1 cellular context compared by ENCODE assay signal in the genomic region with DNA sequence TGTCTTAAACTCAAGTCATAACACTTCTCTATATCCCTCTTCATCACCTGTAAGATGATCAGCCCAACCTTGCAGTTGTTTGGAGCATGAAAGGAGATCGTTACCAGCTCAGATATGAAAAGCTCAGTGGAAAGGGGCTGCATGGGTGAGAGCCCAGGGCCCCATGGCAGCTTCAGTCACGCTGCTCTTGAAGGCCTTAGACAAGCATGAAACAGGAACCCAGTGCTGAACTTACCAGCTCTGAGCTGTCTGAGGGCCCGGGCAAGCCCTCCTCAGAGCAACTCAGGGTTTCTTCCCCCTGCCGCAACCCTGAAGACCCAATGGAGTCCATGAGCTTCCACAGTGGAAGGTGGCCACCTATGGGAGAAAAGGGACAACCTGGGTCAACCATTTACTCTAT.
TF ChIP-seq lines count a peak whose summit lies in the region.

No MANE protein-coding gene starts in this region.

TF ChIP-seq in HepG2, 621 proteins besides CTCF, POLR2A, EP300 and RAD21 (continued from another document):
- TF ChIP-seq, protein P1, sequence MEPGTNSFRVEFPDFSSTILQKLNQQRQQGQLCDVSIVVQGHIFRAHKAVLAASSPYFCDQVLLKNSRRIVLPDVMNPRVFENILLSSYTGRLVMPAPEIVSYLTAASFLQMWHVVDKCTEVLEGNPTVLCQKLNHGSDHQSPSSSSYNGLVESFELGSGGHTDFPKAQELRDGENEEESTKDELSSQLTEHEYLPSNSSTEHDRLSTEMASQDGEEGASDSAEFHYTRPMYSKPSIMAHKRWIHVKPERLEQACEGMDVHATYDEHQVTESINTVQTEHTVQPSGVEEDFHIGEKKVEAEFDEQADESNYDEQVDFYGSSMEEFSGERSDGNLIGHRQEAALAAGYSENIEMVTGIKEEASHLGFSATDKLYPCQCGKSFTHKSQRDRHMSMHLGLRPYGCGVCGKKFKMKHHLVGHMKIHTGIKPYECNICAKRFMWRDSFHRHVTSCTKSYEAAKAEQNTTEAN (CRISPR knock-in tag; conservative IDR thresholded peaks at IDR 0.05), result no peak
- TF ChIP-seq, protein P2, sequence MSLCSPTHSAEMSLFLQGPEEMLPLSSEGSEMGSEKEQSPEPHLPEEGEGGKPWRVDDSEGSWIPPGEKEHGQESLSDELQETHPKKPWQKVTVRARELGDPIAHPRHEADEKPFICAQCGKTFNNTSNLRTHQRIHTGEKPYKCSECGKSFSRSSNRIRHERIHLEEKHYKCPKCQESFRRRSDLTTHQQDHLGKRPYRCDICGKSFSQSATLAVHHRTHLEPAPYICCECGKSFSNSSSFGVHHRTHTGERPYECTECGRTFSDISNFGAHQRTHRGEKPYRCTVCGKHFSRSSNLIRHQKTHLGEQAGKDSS (CRISPR knock-in tag; IDR thresholded peaks at IDR 0.05; ENCODE audit: borderline replicate concordance, low read depth), result no peak
- TF ChIP-seq TOE1 (CRISPR knock-in tag; IDR thresholded peaks at IDR 0.05), result no peak
- TF ChIP-seq, protein P3, sequence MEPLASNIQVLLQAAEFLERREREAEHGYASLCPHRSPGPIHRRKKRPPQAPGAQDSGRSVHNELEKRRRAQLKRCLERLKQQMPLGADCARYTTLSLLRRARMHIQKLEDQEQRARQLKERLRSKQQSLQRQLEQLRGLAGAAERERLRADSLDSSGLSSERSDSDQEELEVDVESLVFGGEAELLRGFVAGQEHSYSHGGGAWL (CRISPR knock-in tag; IDR thresholded peaks at IDR 0.05), result no peak
- TF ChIP-seq HDAC1 (CRISPR knock-in tag; IDR thresholded peaks at IDR 0.05), result no peak
- TF ChIP-seq PHF8 (CRISPR knock-in tag; IDR thresholded peaks at IDR 0.05), result no peak
- TF ChIP-seq, protein P4, sequence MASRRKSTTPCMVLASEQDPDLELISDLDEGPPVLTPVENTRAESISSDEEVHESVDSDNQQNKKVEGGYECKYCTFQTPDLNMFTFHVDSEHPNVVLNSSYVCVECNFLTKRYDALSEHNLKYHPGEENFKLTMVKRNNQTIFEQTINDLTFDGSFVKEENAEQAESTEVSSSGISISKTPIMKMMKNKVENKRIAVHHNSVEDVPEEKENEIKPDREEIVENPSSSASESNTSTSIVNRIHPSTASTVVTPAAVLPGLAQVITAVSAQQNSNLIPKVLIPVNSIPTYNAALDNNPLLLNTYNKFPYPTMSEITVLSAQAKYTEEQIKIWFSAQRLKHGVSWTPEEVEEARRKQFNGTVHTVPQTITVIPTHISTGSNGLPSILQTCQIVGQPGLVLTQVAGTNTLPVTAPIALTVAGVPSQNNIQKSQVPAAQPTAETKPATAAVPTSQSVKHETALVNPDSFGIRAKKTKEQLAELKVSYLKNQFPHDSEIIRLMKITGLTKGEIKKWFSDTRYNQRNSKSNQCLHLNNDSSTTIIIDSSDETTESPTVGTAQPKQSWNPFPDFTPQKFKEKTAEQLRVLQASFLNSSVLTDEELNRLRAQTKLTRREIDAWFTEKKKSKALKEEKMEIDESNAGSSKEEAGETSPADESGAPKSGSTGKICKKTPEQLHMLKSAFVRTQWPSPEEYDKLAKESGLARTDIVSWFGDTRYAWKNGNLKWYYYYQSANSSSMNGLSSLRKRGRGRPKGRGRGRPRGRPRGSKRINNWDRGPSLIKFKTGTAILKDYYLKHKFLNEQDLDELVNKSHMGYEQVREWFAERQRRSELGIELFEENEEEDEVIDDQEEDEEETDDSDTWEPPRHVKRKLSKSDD (CRISPR knock-in tag; IDR thresholded peaks at IDR 0.05; ENCODE audit: low read depth), result no peak
